ENCODE assay signal across 4 cellular contexts in the genomic region with DNA sequence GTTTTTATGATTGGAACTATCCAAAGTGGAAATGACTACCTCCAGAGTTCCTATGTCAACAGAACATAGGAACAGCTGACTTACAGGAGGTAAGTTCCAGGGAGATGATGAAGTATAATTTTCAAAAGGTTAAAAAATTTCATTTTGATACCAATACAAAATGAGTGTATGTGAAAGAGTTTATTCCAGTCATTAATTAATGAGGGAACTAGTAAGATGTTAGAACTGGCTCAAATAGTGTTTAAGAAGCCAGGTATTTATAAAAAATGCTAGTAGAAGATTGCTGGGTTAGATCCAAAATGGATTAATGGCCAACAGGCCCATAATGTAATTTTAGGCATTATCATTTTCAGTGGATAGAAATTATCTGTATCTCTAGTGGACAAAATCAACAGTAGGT.
"Had no signal": no experiment of that assay in that cellular context is flagged by ENCODE, and none has a peak within 500 bp of the region (broad histone marks: within the 10 kb centered on the region; RNA-seq: fewer than 3 reads in every experiment).

No MANE protein-coding gene starts in this region.

- ATAC-seq: HepG2, K562 had no signal

- H3K27ac ChIP-seq: HL-60, KMS-11 had no signal

- H3K4me3 ChIP-seq: K562 had no signal
